ENCODE assay signal across 21 cellular contexts in genomic region chr2:45289018-45289417, GRCh38.
A peak's percentile ranks its signal among the peaks of the same experiment; 100 is the strongest.
DNase-seq lines count a peak whose midpoint lies in the region; ATAC-seq, FAIRE-seq and TF ChIP-seq lines count a peak whose summit lies in the region.
"Had no signal": no experiment of that assay in that cellular context is flagged by ENCODE, and none has a peak within 500 bp of the region (broad histone marks: within the 10 kb centered on the region; RNA-seq: fewer than 3 reads in every experiment).

No MANE protein-coding gene starts in this region.

- ATAC-seq in HG02759 (IDR thresholded peaks at IDR 0.05; ENCODE audit: unreplicated experiment), result peak; percentile 35
- no peak for ATAC-seq in HG03342 (IDR thresholded peaks at IDR 0.05; ENCODE audit: unreplicated experiment)
- ATAC-seq: CD8-positive, alpha-beta T cell; Right ventricle myocardium inferior had no signal

- H3F3A ChIP-seq in PC-9 (ENCODE audit: insufficient read depth, low read depth), result peaks cover 28% of the 10 kb centered on the region

- POLR2A ChIA-PET in PC-9 (lab: Charles Lee; ENCODE audit: unreplicated experiment), result interaction anchor here (0.7 kb wide), 1 partner anchor 689 kb away, joined by 3 read pairs; no protein-coding TSS in a partner anchor

- no peak overlapping the region for H2AFZ ChIP-seq in PC-9
- H2AFZ ChIP-seq in osteoblast (ENCODE audit: low read length), result no peak overlapping the region

- H3K79me2 ChIP-seq in PC-9 (ENCODE audit: low read depth), result no peaks in the 10 kb centered on the region
- H3K79me2 ChIP-seq in osteoblast (ENCODE audit: insufficient read depth, low read length), result no peaks in the 10 kb centered on the region

- peak overlapping the region; percentile 26 for H3K4me2 ChIP-seq in PC-9
- H3K4me2 ChIP-seq in osteoblast (ENCODE audit: insufficient read depth, low read length), result no peak overlapping the region

- no peaks in the 10 kb centered on the region for H3K36me3 ChIP-seq in PC-9 (ENCODE audit: low read depth)
- no peaks in the 10 kb centered on the region for H3K36me3 ChIP-seq in osteoblast (ENCODE audit: insufficient read depth, low read length)
- H3K36me3 ChIP-seq: Peyer's patch, SJSA1 had no signal

- intact Hi-C loops in PC-9 (cut with micrococcal nuclease; ENCODE audit: unreplicated experiment), result no loop called here

- H3K9me3 ChIP-seq in PC-9 (ENCODE audit: insufficient read depth, low read depth) (peaks cover 10% of the 10 kb centered on the region), osteoblast (ENCODE audit: low read depth, low read length) (no peaks in the 10 kb centered on the region)
- H3K9me3 ChIP-seq: Peyer's patch had no signal

- H3K9me2 ChIP-seq in PC-9 (ENCODE audit: insufficient read depth), result no peaks in the 10 kb centered on the region

- no peak for TF ChIP-seq CTCF in PC-9 (conservative IDR thresholded peaks at IDR 0.05)
- TF ChIP-seq CTCF in osteoblast (IDR thresholded peaks at IDR 0.05; ENCODE audit: extremely low read depth, low read depth, low read length), result no peak

- peak; percentile 64 for FAIRE-seq in GM12892 (lab: Jason Lieb, UNC)
- FAIRE-seq: H54 had no signal

- BruUV-seq in PC-9 (replicated peaks; lab: Mats Ljungman, UMichigan), result no TSS peak

- H3K27me3 ChIP-seq in PC-9 (ENCODE audit: insufficient read depth, low read depth) (no peaks in the 10 kb centered on the region), osteoblast (ENCODE audit: insufficient read depth, low read length) (no peaks in the 10 kb centered on the region)
- H3K27me3 ChIP-seq: Peyer's patch, SJSA1 had no signal

- DNase-seq in GM12892 (ENCODE audit: insufficient read length) (no peak), PC-9 (no peak), osteoblast (ENCODE audit: insufficient read length, low spot score, missing footprints) (no peak), A172 (ENCODE audit: low spot score) (no peak)
- DNase-seq in stimulated activated CD4-positive, alpha-beta T cell treated with anti-CD3 and anti-CD28 coated beads, Interleukin-15, amount 100 ng/mL, for 24 hours, result no peak
- DNase-seq: C1 segment of cervical spinal cord; CD8-positive, alpha-beta T cell; DMS153; MM.1S; NCI-H1048; NCI-H1436; NCI-H187 treated with DMSO at 0.1 percent for 48 hours; NCI-H2227 treated with DMSO at 0.1 percent for 48 hours; NCI-H510A; NCI-H748 treated with DMSO at 0.1 percent for 48 hours; Peyer's patch had no signal

- H3K4me1 ChIP-seq in PC-9 (replicated peaks; ENCODE audit: insufficient read depth), result peaks cover 41% of the 10 kb centered on the region
- peaks cover 38% of the 10 kb centered on the region for H3K4me1 ChIP-seq in osteoblast (ENCODE audit: insufficient read depth, low read length)
- H3K4me1 ChIP-seq: Peyer's patch had no signal

- H4K20me1 ChIP-seq in PC-9 (ENCODE audit: insufficient read depth), result no peaks in the 10 kb centered on the region
- no peaks in the 10 kb centered on the region for H4K20me1 ChIP-seq in osteoblast (ENCODE audit: insufficient read depth, low read length)

- CTCF ChIA-PET in PC-9 (lab: Charles Lee), result no interaction called here

- H3K4me3 ChIP-seq in PC-9 (no peak overlapping the region), osteoblast (ENCODE audit: insufficient read depth, low read length) (no peak overlapping the region)
- H3K4me3 ChIP-seq: Peyer's patch, SJSA1 had no signal

- H3K27ac ChIP-seq in PC-9, result peak overlapping the region; percentile 43
- peak overlapping the region; percentile 11 for H3K27ac ChIP-seq in osteoblast (ENCODE audit: low read depth, low read length)
- H3K27ac ChIP-seq: Peyer's patch, SJSA1 had no signal

- TF ChIP-seq POLR2A in GM12892 (IDR thresholded peaks at IDR 0.05; ENCODE audit: low read depth, low read length), result no peak
